11 cellular contexts compared by ENCODE assay signal in the genomic region with DNA sequence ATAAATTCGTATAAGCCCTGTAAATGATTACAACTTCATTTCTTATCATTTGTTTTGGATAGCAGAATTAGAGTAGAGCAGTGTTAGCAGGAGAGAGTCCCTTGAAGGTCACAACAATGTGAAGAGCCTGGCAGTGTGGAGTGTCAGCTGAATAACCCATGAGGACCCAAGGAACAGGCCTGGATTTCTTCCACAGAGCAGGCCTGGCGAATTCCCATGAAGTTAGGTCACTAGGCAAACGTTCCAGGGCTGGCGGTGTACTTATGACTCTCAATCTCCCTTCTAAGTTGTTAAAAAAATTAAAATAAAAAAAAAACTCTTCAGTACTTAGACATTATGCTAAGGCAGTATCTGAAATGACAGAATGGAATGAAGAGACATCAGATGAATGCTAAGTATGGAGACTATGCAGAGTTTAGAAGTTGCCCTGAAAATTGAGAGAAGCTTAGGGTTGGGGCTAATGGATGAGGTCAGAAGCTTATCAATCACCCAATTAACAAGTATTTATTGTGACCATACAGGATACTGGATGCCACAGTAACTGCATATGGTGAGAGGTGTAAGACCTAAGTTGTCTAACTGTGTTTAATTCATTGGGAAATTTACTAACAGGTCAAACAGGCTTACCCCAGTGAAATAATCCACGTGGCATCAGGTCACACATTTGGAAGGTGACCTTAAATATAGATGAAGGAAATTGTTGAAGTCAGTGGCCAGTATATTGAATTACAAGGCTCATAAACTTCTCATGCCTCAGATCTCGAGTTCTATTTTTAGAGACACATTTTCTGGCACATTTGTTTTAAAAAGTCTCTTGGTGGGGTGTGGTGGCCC.
DNase-seq lines count a peak whose midpoint lies in the region; ATAC-seq and TF ChIP-seq lines count a peak whose summit lies in the region.
"Had no signal": no experiment of that assay in that cellular context is flagged by ENCODE, and none has a peak within 500 bp of the region (broad histone marks: within the 10 kb centered on the region; RNA-seq: fewer than 3 reads in every experiment).

No MANE protein-coding gene starts in this region.

- no peaks in the 10 kb centered on the region for H3K79me2 ChIP-seq in GM23248 (ENCODE audit: insufficient read depth)
- no peaks in the 10 kb centered on the region for H3K79me2 ChIP-seq in mammary epithelial cell (ENCODE audit: insufficient read depth, low read length)
- H3K79me2 ChIP-seq in smooth muscle cell (ENCODE audit: low read depth): no peaks in the 10 kb centered on the region

- H3K27ac ChIP-seq in GM23248 (peak overlapping the region; percentile 58), mammary epithelial cell (ENCODE audit: insufficient read depth, low read depth, low read length) (no peak overlapping the region), smooth muscle cell (ENCODE audit: low read depth) (peak overlapping the region; percentile 42)

- H3K27me3 ChIP-seq in GM23248 (replicated peaks; ENCODE audit: insufficient read depth): no peaks in the 10 kb centered on the region
- no peaks in the 10 kb centered on the region for H3K27me3 ChIP-seq in mammary epithelial cell (ENCODE audit: insufficient read depth, low read length)
- H3K27me3 ChIP-seq in smooth muscle cell (ENCODE audit: low read depth): no peaks in the 10 kb centered on the region

- DNase-seq in GM23248 (peak; percentile 90), mammary epithelial cell (no peak), iris pigment epithelial cell (ENCODE audit: low read depth) (peak; percentile 64), smooth muscle cell (lab: John Stamatoyannopoulos, UW; ENCODE audit: unreplicated experiment) (no peak), NCI-H1105 (lab: John Stamatoyannopoulos, UW) (no peak), NCI-H2227 treated with DMSO at 0.1 percent for 48 hours (lab: John Stamatoyannopoulos, UW) (no peak), dermis blood vessel endothelial cell (no peak)
- DNase-seq: CD8-positive, alpha-beta memory T cell; occipital lobe had no signal

- H3K9me2 ChIP-seq in GM23248 (ENCODE audit: insufficient read depth): no peaks in the 10 kb centered on the region

- no peak overlapping the region for H3K4me3 ChIP-seq in GM23248
- H3K4me3 ChIP-seq in mammary epithelial cell (replicated peaks in 1 of 3; ENCODE audit: insufficient read depth in 1 of 3, low read depth in 2 of 3, low read length in 3 of 3): no peak overlapping the region
- no peak overlapping the region for H3K4me3 ChIP-seq in smooth muscle cell

- CTCF ChIA-PET in mammary epithelial cell (lab: Charles Lee; ENCODE audit: low non-redundant PET): no interaction called here

- H2AFZ ChIP-seq in GM23248: peak overlapping the region; percentile 39; the same call in 1 of the 2 replicates
- H2AFZ ChIP-seq in mammary epithelial cell (ENCODE audit: low read depth, low read length): peak overlapping the region; percentile 41
- H2AFZ ChIP-seq in smooth muscle cell (ENCODE audit: low read depth): no peak overlapping the region

- no peak for ATAC-seq in GM21529 (IDR thresholded peaks at IDR 0.05; ENCODE audit: unreplicated experiment)
- ATAC-seq: HepG2 had no signal

- no peaks in the 10 kb centered on the region for H4K20me1 ChIP-seq in GM23248 (ENCODE audit: insufficient read depth)
- no peaks in the 10 kb centered on the region for H4K20me1 ChIP-seq in mammary epithelial cell (ENCODE audit: insufficient read depth, low read length)
- H4K20me1 ChIP-seq in smooth muscle cell (ENCODE audit: low read depth): no peaks in the 10 kb centered on the region

- no TSS peak for BruUV-seq in mammary epithelial cell (replicated peaks; lab: Mats Ljungman, UMichigan)

- H3K9me3 ChIP-seq in GM23248 (ENCODE audit: low read depth): no peaks in the 10 kb centered on the region
- H3K9me3 ChIP-seq in mammary epithelial cell (replicated peaks; ENCODE audit: insufficient read depth, low read length): no peaks in the 10 kb centered on the region
- H3K9me3 ChIP-seq in smooth muscle cell (replicated peaks; ENCODE audit: low read depth): no peaks in the 10 kb centered on the region

- WGBS in GM23248 (ENCODE audit: low coverage in 1 of 2, low lambda C conversion rate in 2 of 2, missing lambda C conversion rate in 2 of 2), 2 experiments: 13 to 14% methylated on average over 6 of the region's 6 CpGs
- 70% methylated on average over 6 of the region's 6 CpGs for WGBS in mammary epithelial cell (ENCODE audit: low coverage, missing lambda C conversion rate)
- 41% methylated on average over 6 of the region's 6 CpGs for WGBS in smooth muscle cell (ENCODE audit: low lambda C conversion rate)

- in situ Hi-C loops in GM23248 (cut with MboI): no loop called here
- in situ Hi-C loops in mammary epithelial cell (cut with MboI; ENCODE audit: low sequenced_read_pairs in 2 of 2): no loop called here

- TF ChIP-seq CTCF in mammary epithelial cell (conservative IDR thresholded peaks at IDR 0.05 in 1 of 2, IDR thresholded peaks at IDR 0.05 in 1 of 2; ENCODE audit: extremely low read depth in 1 of 2, insufficient read depth in 1 of 2, low read depth in 1 of 2, low read length in 2 of 2) (no peak), smooth muscle cell (IDR thresholded peaks at IDR 0.05; ENCODE audit: borderline replicate concordance, insufficient read depth, poor library complexity, severe bottlenecking) (no peak)

- peaks cover 22% of the 10 kb centered on the region for H3F3A ChIP-seq in GM23248 (ENCODE audit: insufficient read depth)
- H3F3A ChIP-seq in smooth muscle cell (ENCODE audit: low read depth): no peaks in the 10 kb centered on the region

- H3K36me3 ChIP-seq in GM23248 (ENCODE audit: low read depth) (no peaks in the 10 kb centered on the region), mammary epithelial cell (ENCODE audit: insufficient read depth, low read length) (no peaks in the 10 kb centered on the region), smooth muscle cell (ENCODE audit: low read depth) (no peaks in the 10 kb centered on the region)

- H3K4me1 ChIP-seq in GM23248 (ENCODE audit: insufficient read depth) (peaks cover 28% of the 10 kb centered on the region), mammary epithelial cell (ENCODE audit: insufficient read depth, low read length) (peaks cover 6% of the 10 kb centered on the region), smooth muscle cell (ENCODE audit: low read depth) (no peaks in the 10 kb centered on the region)

- dilution Hi-C loops in mammary epithelial cell (cut with HindIII; ENCODE audit: low sequenced_read_pairs): no loop called here

- intact Hi-C loops in mammary epithelial cell (cut with micrococcal nuclease): no loop called here

- H3K4me2 ChIP-seq in GM23248 (ENCODE audit: unreplicated experiment) (peak overlapping the region; percentile 40), mammary epithelial cell (ENCODE audit: insufficient read depth, low read depth, low read length) (no peak overlapping the region), smooth muscle cell (no peak overlapping the region)

- no peak overlapping the region for H3K9ac ChIP-seq in GM23248
- no peak overlapping the region for H3K9ac ChIP-seq in mammary epithelial cell (ENCODE audit: insufficient read depth, low read length)
- H3K9ac ChIP-seq in smooth muscle cell (ENCODE audit: low read depth): no peak overlapping the region

Comparison
In these comparisons a context has a peak if more than half of its experiments do, and no peak if none do; other contexts are left out.
1. DNase-seq: peak in GM23248 (single experiment) and iris pigment epithelial cell (single experiment); none in mammary epithelial cell (single experiment), smooth muscle cell (single experiment), NCI-H1105 (single experiment), NCI-H2227 treated with DMSO at 0.1 percent for 48 hours (single experiment) and dermis blood vessel endothelial cell (single experiment).